ENCODE assay signal across 26 cellular contexts in genomic region chr11:92698742-92699141, GRCh38.
"Had no signal": no experiment of that assay in that cellular context is flagged by ENCODE, and none has a peak within 500 bp of the region (broad histone marks: within the 10 kb centered on the region; RNA-seq: fewer than 3 reads in every experiment).

No MANE protein-coding gene starts in this region.

- DNase-seq: naive thymus-derived CD4-positive, alpha-beta T cell; natural killer cell; occipital lobe; ovary; posterior cingulate gyrus; psoas muscle; right cardiac atrium; right lobe of liver; sigmoid colon; small intestine; stimulated activated CD4-positive, alpha-beta T cell treated with anti-CD3 and anti-CD28 coated beads, Interleukin-1b, Interleukin-23, amount 100 ng/mL, for 48 hours; stimulated activated CD4-positive, alpha-beta T cell treated with anti-CD3 and anti-CD28 coated beads, Interleukin-4, amount 100 ng/mL, for 1 hour; stimulated activated CD4-positive, alpha-beta T cell treated with anti-CD3 and anti-CD28 coated beads, Interleukin-4, amount 100 ng/mL, for 4 hours; stimulated activated CD8-positive, alpha-beta memory T cell treated with anti-CD3 and anti-CD28 coated beads, Interleukin-4, amount 100 ng/mL, for 48 hours; stimulated activated naive CD4-positive, alpha-beta T cell; stimulated activated naive CD8-positive, alpha-beta T cell treated with anti-CD3 and anti-CD28 coated beads, Interleukin-15, amount 100 ng/mL, for 72 hours; stimulated activated naive CD8-positive, alpha-beta T cell treated with anti-CD3 and anti-CD28 coated beads, Interleukin-15, Interleukin-2, amounts not matched to agents 100 U/mL and 50 U/mL, for 24 hours; substantia nigra; testis; tibial artery; transverse colon had no signal

- H3K36me3 ChIP-seq: neural progenitor cell, ovary, right lobe of liver, sigmoid colon, suprapubic skin, tibial artery, transverse colon, vagina had no signal

- ATAC-seq: naive thymus-derived CD4-positive, alpha-beta T cell; natural killer cell; psoas muscle; right cardiac atrium; right lobe of liver; stimulated activated memory B cell treated with anti-CD40 and anti-IgM and Interleukin-4, amounts not matched to agents 10 μg/mL and 1 μg/mL and 100 μg/mL, for 72 hours; stimulated activated naive CD8-positive, alpha-beta T cell treated with anti-CD3 and anti-CD28 coated beads, Interleukin-15, amount 100 ng/mL, for 72 hours; stimulated activated naive CD8-positive, alpha-beta T cell treated with anti-CD3 and anti-CD28 coated beads, Interleukin-15, Interleukin-2, amounts not matched to agents 100 U/mL and 50 U/mL, for 24 hours had no signal

- H3K27me3 ChIP-seq: neural progenitor cell, ovary, right lobe of liver, sigmoid colon, suprapubic skin, testis, tibial artery, transverse colon, vagina had no signal

- H3K27ac ChIP-seq: neural progenitor cell, ovary, parathyroid adenoma, psoas muscle, right lobe of liver, suprapubic skin, testis, tibial artery, vagina had no signal

- H3K4me1 ChIP-seq: neural progenitor cell, parathyroid adenoma, psoas muscle, right lobe of liver, suprapubic skin, testis, transverse colon, vagina had no signal

- H3K9me3 ChIP-seq: ovary, psoas muscle, right lobe of liver, sigmoid colon, suprapubic skin, testis, tibial artery, transverse colon, vagina had no signal

- H3K4me3 ChIP-seq: neural progenitor cell, ovary, psoas muscle, right lobe of liver, suprapubic skin, testis, tibial artery, transverse colon, vagina had no signal
